Comparison of ENCODE assay signal across 21 cellular contexts in the genomic region with DNA sequence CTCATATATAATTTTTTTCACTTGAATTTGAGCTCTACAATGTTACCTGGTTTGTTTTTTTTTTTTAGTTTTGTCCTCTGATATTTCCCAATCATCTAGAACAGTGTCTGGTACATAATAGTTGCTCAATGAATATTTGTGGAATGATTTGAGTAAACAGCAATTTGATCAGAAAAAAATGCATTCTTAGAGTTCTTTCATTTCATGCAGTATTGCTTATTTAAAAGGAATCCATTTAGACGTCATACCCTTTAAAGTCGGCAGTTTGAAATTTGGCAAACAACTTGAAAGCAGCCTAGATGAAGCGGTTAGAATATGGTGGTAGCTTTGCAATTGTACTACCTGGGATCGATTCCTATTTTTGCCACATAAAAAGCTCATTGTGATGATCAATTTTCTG.
DNase-seq lines count a peak whose midpoint lies in the region; ATAC-seq, FAIRE-seq and TF ChIP-seq lines count a peak whose summit lies in the region.
"Had no signal": no experiment of that assay in that cellular context is flagged by ENCODE, and none has a peak within 500 bp of the region (broad histone marks: within the 10 kb centered on the region; RNA-seq: fewer than 3 reads in every experiment).

No MANE protein-coding gene starts in this region.

- no peak overlapping the region for H3K4me3 Mint-ChIP-seq in astrocyte (ENCODE audit: unreplicated experiment)
- H3K4me3 Mint-ChIP-seq: B cell; CD4-positive, CD25-positive, alpha-beta regulatory T cell had no signal

- no peaks in the 10 kb centered on the region for H3K4me1 Mint-ChIP-seq in astrocyte (ENCODE audit: low read depth, unreplicated experiment)
- H3K4me1 Mint-ChIP-seq: B cell; CD4-positive, CD25-positive, alpha-beta regulatory T cell had no signal

- H3K27ac Mint-ChIP-seq in astrocyte (ENCODE audit: unreplicated experiment), result no peak overlapping the region
- H3K27ac Mint-ChIP-seq: B cell; CD4-positive, CD25-positive, alpha-beta regulatory T cell had no signal

- no peaks in the 10 kb centered on the region for H3K9me3 Mint-ChIP-seq in astrocyte (ENCODE audit: unreplicated experiment)

- peak in 1 of 2 experiments; percentile 72 for DNase-seq in A549 (ENCODE audit: low read depth in 1 of 2, low spot score in 1 of 2)
- DNase-seq in ELR (ENCODE audit: low read depth), result peak; percentile 15
- peak; percentile 41 for DNase-seq in astrocyte (ENCODE audit: low read depth)
- peak; percentile 71 for DNase-seq in fibroblast of peridontal ligament (ENCODE audit: extremely low read depth)
- DNase-seq in kidney glomerular epithelial cell (lab: John Stamatoyannopoulos, UW), result no peak
- DNase-seq in activated naive CD4-positive, alpha-beta T cell treated with anti-CD3 and anti-CD28 coated beads, Interleukin-2, amount 50 U/mL, for 16 hours, result no peak
- DNase-seq in 8988T, result no peak
- no peak for DNase-seq in NCI-H1694 (lab: John Stamatoyannopoulos, UW)
- DNase-seq: Calu3; CD4-positive, CD25-positive, alpha-beta regulatory T cell; DMS53; NCI-H1417 treated with DMSO at 0.1 percent for 48 hours; NCI-H2029; NCI-H2171 treated with DMSO at 0.1 percent for 48 hours; NCI-H748 treated with DMSO at 0.1 percent for 48 hours; PC-3 had no signal

- TF ChIP-seq POLR2A in A549 (IDR thresholded peaks at IDR 0.05; ENCODE audit: low read length), result no peak

- H3K4me1 ChIP-seq in A549, result peaks cover 62% of the 10 kb centered on the region
- H3K4me1 ChIP-seq in astrocyte (ENCODE audit: insufficient read depth, low read length), result peaks cover 3% of the 10 kb centered on the region
- H3K4me1 ChIP-seq: HAP-1 had no signal

- peak; percentile 66 to 75; a peak in 5 of 6 replicates for ATAC-seq in A549
- ATAC-seq: K562, PC-3 had no signal

- no peaks in the 10 kb centered on the region for H3K79me2 ChIP-seq in astrocyte (ENCODE audit: insufficient read depth, low read length)

- H3K27ac ChIP-seq in A549 (peak overlapping the region; percentile 78 to 90), astrocyte (ENCODE audit: low read depth, low read length) (no peak overlapping the region)
- H3K27ac ChIP-seq: RWPE1 had no signal

- WGBS in A549 (ENCODE audit: missing lambda C conversion rate), result 45% methylated on average over 4 of the region's 4 CpGs

- no peaks in the 10 kb centered on the region for H3K27me3 Mint-ChIP-seq in astrocyte (ENCODE audit: low read depth, unreplicated experiment)
- H3K27me3 Mint-ChIP-seq: B cell; CD4-positive, CD25-positive, alpha-beta regulatory T cell had no signal

- no peaks in the 10 kb centered on the region for H3K36me3 Mint-ChIP-seq in astrocyte (ENCODE audit: low read depth, unreplicated experiment)
- H3K36me3 Mint-ChIP-seq: CD4-positive, CD25-positive, alpha-beta regulatory T cell had no signal

- FAIRE-seq in A549 (lab: Jason Lieb, UNC) (peak; percentile 32), astrocyte (lab: Jason Lieb, UNC) (no peak)
- FAIRE-seq: A204.1, K562 had no signal

- TF ChIP-seq CTCF in A549 (IDR thresholded peaks at IDR 0.05) (no peak), astrocyte (IDR thresholded peaks at IDR 0.05; ENCODE audit: insufficient read depth, low read depth, low read length) (no peak)

- no peaks in the 10 kb centered on the region for H3K36me3 ChIP-seq in astrocyte (ENCODE audit: insufficient read depth, low read length)
- H3K36me3 ChIP-seq: HAP-1 had no signal

- H2AFZ ChIP-seq in astrocyte (ENCODE audit: low read depth, low read length), result no peak overlapping the region

- H3K27me3 ChIP-seq in astrocyte (ENCODE audit: insufficient read depth, low read length), result no peaks in the 10 kb centered on the region

- POLR2A ChIA-PET in A549 (lab: Yijun Ruan, JAX), result interaction anchor here (0.9 kb wide), 1 partner anchor 17 kb away, joined by 3 read pairs; no protein-coding TSS in a partner anchor

- H3K4me3 ChIP-seq in A549 (no peak overlapping the region), astrocyte (ENCODE audit: insufficient read depth, low read depth, low read length) (no peak overlapping the region)
- H3K4me3 ChIP-seq: HAP-1, K562 had no signal

- H4K20me1 ChIP-seq in astrocyte (ENCODE audit: insufficient read depth, low read length), result no peaks in the 10 kb centered on the region

- TF ChIP-seq RAD21 in A549 (conservative IDR thresholded peaks at IDR 0.05 in 1 of 2, IDR thresholded peaks at IDR 0.05 in 1 of 2), result peak in 1 of 2 experiments; percentile 61; a peak in 2 of 5 replicates

- no peaks in the 10 kb centered on the region for H3K9me3 ChIP-seq in A549
- H3K9me3 ChIP-seq in astrocyte (ENCODE audit: insufficient read depth, low read depth, low read length), result no peaks in the 10 kb centered on the region
- H3K9me3 ChIP-seq: HAP-1 had no signal

- peak; percentile 90 to 94; a peak in 4 of 5 replicates for TF ChIP-seq EP300 in A549 (IDR thresholded peaks at IDR 0.05)

- CTCF ChIA-PET in A549 (lab: Yijun Ruan, JAX), result interaction anchor here (0.5 to 1.7 kb wide), 4 partner anchors 15 to 282 kb away, joined by 3 to 5 read pairs (median 4); no protein-coding TSS in a partner anchor

- no peak overlapping the region for H3K9ac ChIP-seq in astrocyte (ENCODE audit: low read length)

- H3K4me2 ChIP-seq in A549, result peak overlapping the region; percentile 41
- H3K4me2 ChIP-seq in astrocyte (ENCODE audit: low read length), result no peak overlapping the region

TF ChIP-seq in A549, 52 proteins besides CTCF, POLR2A, EP300 and RAD21 (continues in another document):
- TF ChIP-seq FOSL2 (IDR thresholded peaks at IDR 0.05) (peak; percentile 49; the same call in 1 of the 2 replicates), FOSL2 (CRISPR knock-in tag; IDR thresholded peaks at IDR 0.05) (peak; percentile 80), CEBPB (IDR thresholded peaks at IDR 0.05) (peak; percentile 97 to 98), FOXS1 (CRISPR knock-in tag; IDR thresholded peaks at IDR 0.05) (no peak), ZNF302 (CRISPR knock-in tag; IDR thresholded peaks at IDR 0.05) (no peak), RCOR1 (IDR thresholded peaks at IDR 0.05; ENCODE audit: low read depth, low read length) (no peak), FOSB (CRISPR knock-in tag; IDR thresholded peaks at IDR 0.05) (no peak), MAZ (IDR thresholded peaks at IDR 0.05; ENCODE audit: borderline replicate concordance, low read depth, low read length) (no peak), RFX5 (IDR thresholded peaks at IDR 0.05) (no peak), CBX8 (IDR thresholded peaks at IDR 0.05) (no peak), PHF8 (IDR thresholded peaks at IDR 0.05; ENCODE audit: borderline replicate concordance, low read depth) (no peak), BHLHE40 (IDR thresholded peaks at IDR 0.05; ENCODE audit: low read depth, low read length) (no peak), CBX2 (IDR thresholded peaks at IDR 0.05; ENCODE audit: borderline replicate concordance, low read depth) (no peak), RARB (CRISPR knock-in tag; IDR thresholded peaks at IDR 0.05) (no peak), EHMT2 (IDR thresholded peaks at IDR 0.05; ENCODE audit: low read depth) (no peak), NFE2L2 (conservative IDR thresholded peaks at IDR 0.05; ENCODE audit: low read length) (no peak)
- TF ChIP-seq, protein P1, sequence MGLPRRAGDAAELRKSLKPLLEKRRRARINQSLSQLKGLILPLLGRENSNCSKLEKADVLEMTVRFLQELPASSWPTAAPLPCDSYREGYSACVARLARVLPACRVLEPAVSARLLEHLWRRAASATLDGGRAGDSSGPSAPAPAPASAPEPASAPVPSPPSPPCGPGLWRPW (IDR thresholded peaks at IDR 0.05), result peak; percentile 91
- TF ChIP-seq, protein P2, sequence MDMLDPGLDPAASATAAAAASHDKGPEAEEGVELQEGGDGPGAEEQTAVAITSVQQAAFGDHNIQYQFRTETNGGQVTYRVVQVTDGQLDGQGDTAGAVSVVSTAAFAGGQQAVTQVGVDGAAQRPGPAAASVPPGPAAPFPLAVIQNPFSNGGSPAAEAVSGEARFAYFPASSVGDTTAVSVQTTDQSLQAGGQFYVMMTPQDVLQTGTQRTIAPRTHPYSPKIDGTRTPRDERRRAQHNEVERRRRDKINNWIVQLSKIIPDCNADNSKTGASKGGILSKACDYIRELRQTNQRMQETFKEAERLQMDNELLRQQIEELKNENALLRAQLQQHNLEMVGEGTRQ (IDR thresholded peaks at IDR 0.05), result no peak
- TF ChIP-seq, protein P3, sequence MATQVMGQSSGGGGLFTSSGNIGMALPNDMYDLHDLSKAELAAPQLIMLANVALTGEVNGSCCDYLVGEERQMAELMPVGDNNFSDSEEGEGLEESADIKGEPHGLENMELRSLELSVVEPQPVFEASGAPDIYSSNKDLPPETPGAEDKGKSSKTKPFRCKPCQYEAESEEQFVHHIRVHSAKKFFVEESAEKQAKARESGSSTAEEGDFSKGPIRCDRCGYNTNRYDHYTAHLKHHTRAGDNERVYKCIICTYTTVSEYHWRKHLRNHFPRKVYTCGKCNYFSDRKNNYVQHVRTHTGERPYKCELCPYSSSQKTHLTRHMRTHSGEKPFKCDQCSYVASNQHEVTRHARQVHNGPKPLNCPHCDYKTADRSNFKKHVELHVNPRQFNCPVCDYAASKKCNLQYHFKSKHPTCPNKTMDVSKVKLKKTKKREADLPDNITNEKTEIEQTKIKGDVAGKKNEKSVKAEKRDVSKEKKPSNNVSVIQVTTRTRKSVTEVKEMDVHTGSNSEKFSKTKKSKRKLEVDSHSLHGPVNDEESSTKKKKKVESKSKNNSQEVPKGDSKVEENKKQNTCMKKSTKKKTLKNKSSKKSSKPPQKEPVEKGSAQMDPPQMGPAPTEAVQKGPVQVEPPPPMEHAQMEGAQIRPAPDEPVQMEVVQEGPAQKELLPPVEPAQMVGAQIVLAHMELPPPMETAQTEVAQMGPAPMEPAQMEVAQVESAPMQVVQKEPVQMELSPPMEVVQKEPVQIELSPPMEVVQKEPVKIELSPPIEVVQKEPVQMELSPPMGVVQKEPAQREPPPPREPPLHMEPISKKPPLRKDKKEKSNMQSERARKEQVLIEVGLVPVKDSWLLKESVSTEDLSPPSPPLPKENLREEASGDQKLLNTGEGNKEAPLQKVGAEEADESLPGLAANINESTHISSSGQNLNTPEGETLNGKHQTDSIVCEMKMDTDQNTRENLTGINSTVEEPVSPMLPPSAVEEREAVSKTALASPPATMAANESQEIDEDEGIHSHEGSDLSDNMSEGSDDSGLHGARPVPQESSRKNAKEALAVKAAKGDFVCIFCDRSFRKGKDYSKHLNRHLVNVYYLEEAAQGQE (IDR thresholded peaks at IDR 0.05), result no peak
- TF ChIP-seq, protein P4, sequence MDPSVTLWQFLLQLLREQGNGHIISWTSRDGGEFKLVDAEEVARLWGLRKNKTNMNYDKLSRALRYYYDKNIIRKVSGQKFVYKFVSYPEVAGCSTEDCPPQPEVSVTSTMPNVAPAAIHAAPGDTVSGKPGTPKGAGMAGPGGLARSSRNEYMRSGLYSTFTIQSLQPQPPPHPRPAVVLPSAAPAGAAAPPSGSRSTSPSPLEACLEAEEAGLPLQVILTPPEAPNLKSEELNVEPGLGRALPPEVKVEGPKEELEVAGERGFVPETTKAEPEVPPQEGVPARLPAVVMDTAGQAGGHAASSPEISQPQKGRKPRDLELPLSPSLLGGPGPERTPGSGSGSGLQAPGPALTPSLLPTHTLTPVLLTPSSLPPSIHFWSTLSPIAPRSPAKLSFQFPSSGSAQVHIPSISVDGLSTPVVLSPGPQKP (IDR thresholded peaks at IDR 0.05; ENCODE audit: low read depth, low read length), result no peak

Comparison
In these comparisons a context has a peak if more than half of its experiments do, and no peak if none do; other contexts are left out.
1. DNase-seq: peak in ELR (single experiment), astrocyte (single experiment) and fibroblast of peridontal ligament (single experiment); none in kidney glomerular epithelial cell (single experiment), activated naive CD4-positive, alpha-beta T cell treated with anti-CD3 and anti-CD28 coated beads, Interleukin-2, amount 50 U/mL, for 16 hours (single experiment), 8988T (single experiment) and NCI-H1694 (single experiment).